Comparison of ENCODE assay signal across 10 cellular contexts in genomic region chr3:49787182-49787464, GRCh38. TPM values are rescaled to one million over a fixed set of nuclear protein-coding genes. Genes with fewer than 3 reads are reported as not detected.
DNase-seq lines count a peak whose midpoint lies in the region; ATAC-seq and TF ChIP-seq lines count a peak whose summit lies in the region.
"Had no signal": no experiment of that assay in that cellular context is flagged by ENCODE, and none has a peak within 500 bp of the region (broad histone marks: within the 10 kb centered on the region; RNA-seq: fewer than 3 reads in every experiment).

No MANE protein-coding gene starts in this region.

- H3K4me3 ChIP-seq in BE2C (ENCODE audit: low read depth, low read length), result peak overlapping the region; percentile 70; the same call in 1 of the 2 replicates
- peak overlapping the region; percentile 88 for H3K4me3 ChIP-seq in Loucy (ENCODE audit: low read length, poor library complexity, severe bottlenecking)
- peak overlapping the region; percentile 98 for H3K4me3 ChIP-seq in effector memory CD4-positive, alpha-beta T cell (ENCODE audit: insufficient read depth, low read depth, low read length, poor library complexity, severe bottlenecking)

- ATAC-seq in HG03159 (IDR thresholded peaks at IDR 0.05; ENCODE audit: unreplicated experiment) (no peak), GM21423 (IDR thresholded peaks at IDR 0.05; ENCODE audit: unreplicated experiment) (no peak)

- H3F3A ChIP-seq in Loucy (ENCODE audit: low read depth), result no peaks in the 10 kb centered on the region

- peak overlapping the region; percentile 86 for H3K9ac ChIP-seq in Loucy (ENCODE audit: low read depth, low read length, poor library complexity, severe bottlenecking)

- H3K27ac Mint-ChIP-seq in neural crest cell (ENCODE audit: unreplicated experiment), result peak overlapping the region; percentile 75

- H3K4me1 Mint-ChIP-seq in neural crest cell, result peaks cover 38% of the 10 kb centered on the region

- H3K4me1 ChIP-seq in BE2C, result peaks cover 5% of the 10 kb centered on the region
- H3K4me1 ChIP-seq in Loucy (ENCODE audit: insufficient read depth, low read length, poor library complexity, severe bottlenecking), result peaks cover 41% of the 10 kb centered on the region
- peaks cover 13% of the 10 kb centered on the region for H3K4me1 ChIP-seq in effector memory CD4-positive, alpha-beta T cell (ENCODE audit: control insufficient read depth, insufficient read depth, low read length, poor library complexity, severe bottlenecking)

- peak overlapping the region; percentile 92 for H3K4me3 Mint-ChIP-seq in neural crest cell

- H3K4me2 ChIP-seq in Loucy (ENCODE audit: low read depth, low read length, poor library complexity, severe bottlenecking), result peak overlapping the region; percentile 97

- H3K9me2 ChIP-seq in Loucy (replicated peaks; ENCODE audit: low read depth, low read length), result no peaks in the 10 kb centered on the region

- TF ChIP-seq CTCF in BE2C (IDR thresholded peaks at IDR 0.05; ENCODE audit: low read depth, low read length), result no peak
- no peak for TF ChIP-seq CTCF in Loucy (conservative IDR thresholded peaks at IDR 0.05; ENCODE audit: low read length)
- TF ChIP-seq CTCF in neural crest cell (conservative IDR thresholded peaks at IDR 0.05), result no peak

- no peak for DNase-seq in BE2C
- DNase-seq in effector memory CD4-positive, alpha-beta T cell, result no peak
- no peak for DNase-seq in neural crest cell (ENCODE audit: low read depth, low spot score)
- no peak for DNase-seq in NCI-H2107 (lab: John Stamatoyannopoulos, UW)
- DNase-seq in effector CD8-positive, alpha-beta T cell (lab: John Stamatoyannopoulos, UW), result no peak

- H3K27ac ChIP-seq in effector memory CD4-positive, alpha-beta T cell (ENCODE audit: insufficient read depth, low read length, poor library complexity, severe bottlenecking), result peak overlapping the region; percentile 96

- H4K20me1 ChIP-seq in Loucy (ENCODE audit: insufficient read depth, low read length, poor library complexity, severe bottlenecking), result no peaks in the 10 kb centered on the region

- H2AFZ ChIP-seq in Loucy (ENCODE audit: low read length), result peak overlapping the region; percentile 87; the same call in 1 of the 2 replicates

- H3K79me2 ChIP-seq in Loucy (ENCODE audit: insufficient read depth, low read length), result peaks cover 49% of the 10 kb centered on the region

- H3K9me3 ChIP-seq in BE2C (no peaks in the 10 kb centered on the region), Loucy (ENCODE audit: insufficient read depth, low read depth, low read length) (no peaks in the 10 kb centered on the region)
- H3K9me3 ChIP-seq in effector memory CD4-positive, alpha-beta T cell (ENCODE audit: control insufficient read depth, low read length), result no peaks in the 10 kb centered on the region

- H3K27me3 ChIP-seq in BE2C (no peaks in the 10 kb centered on the region), Loucy (ENCODE audit: insufficient read depth, low read length, poor library complexity, severe bottlenecking) (no peaks in the 10 kb centered on the region)
- no peaks in the 10 kb centered on the region for H3K27me3 ChIP-seq in effector memory CD4-positive, alpha-beta T cell (replicated peaks; ENCODE audit: control insufficient read depth, insufficient read depth, low read length, poor library complexity, severe bottlenecking)

- no peaks in the 10 kb centered on the region for H3K9me3 Mint-ChIP-seq in neural crest cell

- 0 out of 2 replicates have a peak, but pooled peaks cover 3% of the 10 kb centered on the region for H3K36me3 ChIP-seq in BE2C
- no peaks in the 10 kb centered on the region for H3K36me3 ChIP-seq in Loucy (ENCODE audit: insufficient read depth, low read length)
- H3K36me3 ChIP-seq in effector memory CD4-positive, alpha-beta T cell (ENCODE audit: control insufficient read depth, insufficient read depth, low read length), result peaks cover 4% of the 10 kb centered on the region

- H3K27me3 Mint-ChIP-seq in neural crest cell (ENCODE audit: low read depth), result no peaks in the 10 kb centered on the region

- peaks cover 5% of the 10 kb centered on the region for H3K36me3 Mint-ChIP-seq in neural crest cell (ENCODE audit: low read depth)

RNA-seq across cellular contexts. Expression of gene IP6K1, which starts 0.8 kb away (rescaled TPM):
- polyA plus RNA-seq in BE2C (2012; ENCODE audit: insufficient read depth, insufficient read length, low read depth), result 62.8 TPM
- 54.9 and 63.3 TPM in 2 replicates for total RNA-seq in neural crest cell

RNA-seq across cellular contexts. Expression of gene CDHR4, which starts 12.6 kb away (rescaled TPM):
- 0.36 TPM for polyA plus RNA-seq in BE2C (2012; ENCODE audit: insufficient read depth, insufficient read length, low read depth)
- 0.12 and 0.16 TPM in 2 replicates for total RNA-seq in neural crest cell
- total RNA-seq: cerebellum, M059J had no signal

RNA-seq across cellular contexts. Expression of gene INKA1, which starts 15.9 kb away (rescaled TPM):
- polyA plus RNA-seq in BE2C (2012; ENCODE audit: insufficient read depth, insufficient read length, low read depth), result 75.9 TPM
- 15.5 and 17.3 TPM in 2 replicates for total RNA-seq in neural crest cell

RNA-seq across cellular contexts. Expression of gene UBA7, which starts 26.6 kb away (rescaled TPM):
- polyA plus RNA-seq in BE2C (2012; ENCODE audit: insufficient read depth, insufficient read length, low read depth), result 8.1 TPM
- 4.2 and 6.0 TPM in 2 replicates for total RNA-seq in neural crest cell
